16 cellular contexts compared by ENCODE assay signal in genomic region chr2:188382107-188382506, GRCh38.
DNase-seq lines count a peak whose midpoint lies in the region; ATAC-seq and TF ChIP-seq lines count a peak whose summit lies in the region.
"Had no signal": no experiment of that assay in that cellular context is flagged by ENCODE, and none has a peak within 500 bp of the region (broad histone marks: within the 10 kb centered on the region; RNA-seq: fewer than 3 reads in every experiment).

No MANE protein-coding gene starts in this region.

- intact Hi-C loops in gastrocnemius medialis (cut with DNase I; ENCODE audit: low total_unique reads), result no loop called here

- DNase-seq in COLO829 (ENCODE audit: low spot score), result peak; percentile 12
- no peak for DNase-seq in SK-N-SH
- DNase-seq in fibroblast of peridontal ligament (ENCODE audit: extremely low read depth), result peak; percentile 25
- DNase-seq in gastrocnemius medialis, result no peak
- no peak for DNase-seq in cortex of kidney (lab: John Stamatoyannopoulos, UW)
- no peak for DNase-seq in DMS79 treated with DMSO at 0.1 percent for 48 hours (lab: John Stamatoyannopoulos, UW)
- DNase-seq in caudate nucleus (lab: John Stamatoyannopoulos, UW), result no peak
- DNase-seq: activated CD4-positive, alpha-beta T cell treated with anti-CD3 and anti-CD28 coated beads for 48 hours; activated T-cell treated with anti-CD3 and anti-CD28 coated beads, Interleukin-2, amount 50 U/mL, for 72 hours; DND-41; endodermal cell; NCI-H1436 treated with DMSO at 0.1 percent for 48 hours; pancreas; T-helper 9 cell had no signal

- H3K79me2 ChIP-seq in SK-N-SH (ENCODE audit: insufficient read depth), result peaks cover 41% of the 10 kb centered on the region

- 0 out of 2 replicates have a peak, but pooled peaks cover 5% of the 10 kb centered on the region for H3K9me3 ChIP-seq in SK-N-SH
- H3K9me3 ChIP-seq in gastrocnemius medialis, result no peaks in the 10 kb centered on the region
- H3K9me3 ChIP-seq: pancreas had no signal

- H3K36me3 ChIP-seq in SK-N-SH (replicated peaks in 1 of 2; ENCODE audit: control insufficient read depth in 1 of 2, insufficient read depth in 2 of 2, low read length in 1 of 2) (peaks cover 20 to 35% of the 10 kb centered on the region in 2 experiments), gastrocnemius medialis (no peaks in the 10 kb centered on the region)
- H3K36me3 ChIP-seq: pancreas had no signal

- H3F3A ChIP-seq in SK-N-SH (replicated peaks; ENCODE audit: insufficient read depth), result peaks cover 33% of the 10 kb centered on the region

- H3K4me2 ChIP-seq in SK-N-SH, result no peak overlapping the region

- no peak for ATAC-seq in gastrocnemius medialis
- no peak for ATAC-seq in HG02642 (IDR thresholded peaks at IDR 0.05; ENCODE audit: poor library complexity, unreplicated experiment)
- ATAC-seq: activated T-cell treated with anti-CD3 and anti-CD28 coated beads, Interleukin-2, amount 50 U/mL, for 72 hours had no signal

- H3K4me3 ChIP-seq in SK-N-SH (ENCODE audit: low read depth in 2 of 2, low read length in 1 of 2) (no peak overlapping the region), gastrocnemius medialis (peak overlapping the region in 2 of 4 donors; percentile 38 to 49)

- POLR2A ChIA-PET in SK-N-SH (lab: Yijun Ruan, JAX), result no interaction called here

- no peak for TF ChIP-seq EP300 in SK-N-SH (IDR thresholded peaks at IDR 0.05; ENCODE audit: borderline replicate concordance in 1 of 2, low read depth in 1 of 2, low read length in 1 of 2)

- in situ Hi-C loops in gastrocnemius medialis (cut with MboI; ENCODE audit: low sequenced_read_pairs in 4 of 4), result no loop called here

- 83% methylated on average over 2 of the region's 2 CpGs for WGBS in SK-N-SH (ENCODE audit: low lambda C conversion rate)

- H3K9me2 ChIP-seq in SK-N-SH, result no peaks in the 10 kb centered on the region

- TF ChIP-seq CTCF in SK-N-SH (IDR thresholded peaks at IDR 0.05), result no peak
- no peak for TF ChIP-seq CTCF in gastrocnemius medialis (IDR thresholded peaks at IDR 0.05 in 4 of 5, conservative IDR thresholded peaks at IDR 0.05 in 1 of 5)

- no peaks in the 10 kb centered on the region for H4K20me1 ChIP-seq in SK-N-SH (ENCODE audit: insufficient read depth)

- H3K27me3 ChIP-seq in SK-N-SH (ENCODE audit: insufficient read depth) (no peaks in the 10 kb centered on the region), gastrocnemius medialis (no peaks in the 10 kb centered on the region)
- H3K27me3 ChIP-seq: pancreas had no signal

- peaks cover 0 to 14% of the 10 kb centered on the region in 2 experiments; a peak in 3 of 4 replicates for H3K4me1 ChIP-seq in SK-N-SH (ENCODE audit: control insufficient read depth in 1 of 2, insufficient read depth in 2 of 2, low read depth in 1 of 2, low read length in 1 of 2)
- H3K4me1 ChIP-seq in gastrocnemius medialis, result peaks cover 23 to 27% of the 10 kb centered on the region in 2 donors

- H2AFZ ChIP-seq in SK-N-SH (ENCODE audit: low read depth), result no peak overlapping the region

- no peak for TF ChIP-seq POLR2A in gastrocnemius medialis (IDR thresholded peaks at IDR 0.05)

- H3K27ac ChIP-seq in SK-N-SH (ENCODE audit: low read depth in 2 of 2, low read length in 1 of 2), result peak overlapping the region; percentile 28 to 68; a peak in 3 of 4 replicates
- peak overlapping the region in 3 of 4 donors; percentile 23 to 53 (median 42) for H3K27ac ChIP-seq in gastrocnemius medialis
- no peak overlapping the region for H3K27ac ChIP-seq in caudate nucleus (ENCODE audit: low read depth, low read length)
- H3K27ac ChIP-seq: RWPE1 had no signal

- peak overlapping the region; percentile 5; the same call in 1 of the 2 replicates for H3K9ac ChIP-seq in SK-N-SH

- no peak for TF ChIP-seq RAD21 in SK-N-SH (IDR thresholded peaks at IDR 0.05; ENCODE audit: low read length)

- CTCF ChIA-PET in SK-N-SH (lab: Yijun Ruan, JAX), result no interaction called here

TF ChIP-seq in SK-N-SH, 30 proteins besides CTCF, POLR2A, EP300 and RAD21 (continues in another document):
- TF ChIP-seq ZBTB33 (IDR thresholded peaks at IDR 0.05; ENCODE audit: borderline replicate concordance, low read depth) (no peak), EZH2phosphoT487 (IDR thresholded peaks at IDR 0.05; ENCODE audit: borderline replicate concordance, low read depth) (no peak), TCF12 (IDR thresholded peaks at IDR 0.05) (no peak), FOXM1 (IDR thresholded peaks at IDR 0.05; ENCODE audit: low read depth) (no peak), MEF2A (IDR thresholded peaks at IDR 0.05; ENCODE audit: borderline replicate concordance, low read depth) (no peak), REST (IDR thresholded peaks at IDR 0.05; ENCODE audit: low read depth, low read length) (no peak), MXI1 (IDR thresholded peaks at IDR 0.05; ENCODE audit: low read depth, low read length) (no peak), ELF1 (IDR thresholded peaks at IDR 0.05) (no peak), MAX (IDR thresholded peaks at IDR 0.05; ENCODE audit: low read depth) (no peak), NFIC (IDR thresholded peaks at IDR 0.05; ENCODE audit: borderline replicate concordance) (no peak), RCOR1 (IDR thresholded peaks at IDR 0.05; ENCODE audit: low read length) (no peak), IRF3 (IDR thresholded peaks at IDR 0.05; ENCODE audit: low read depth, low read length) (no peak), PBX3 (IDR thresholded peaks at IDR 0.05) (no peak), USF2 (IDR thresholded peaks at IDR 0.05; ENCODE audit: borderline replicate concordance, low read depth, low read length) (no peak)

Comparison
In these comparisons a context has a peak if more than half of its experiments do, and no peak if none do; other contexts are left out.
1. DNase-seq: peak in COLO829 (single experiment) and fibroblast of peridontal ligament (single experiment); none in SK-N-SH (single experiment), gastrocnemius medialis (0 of 2), cortex of kidney (single experiment), DMS79 treated with DMSO at 0.1 percent for 48 hours (single experiment) and caudate nucleus (0 of 61).